In the genomic region with DNA sequence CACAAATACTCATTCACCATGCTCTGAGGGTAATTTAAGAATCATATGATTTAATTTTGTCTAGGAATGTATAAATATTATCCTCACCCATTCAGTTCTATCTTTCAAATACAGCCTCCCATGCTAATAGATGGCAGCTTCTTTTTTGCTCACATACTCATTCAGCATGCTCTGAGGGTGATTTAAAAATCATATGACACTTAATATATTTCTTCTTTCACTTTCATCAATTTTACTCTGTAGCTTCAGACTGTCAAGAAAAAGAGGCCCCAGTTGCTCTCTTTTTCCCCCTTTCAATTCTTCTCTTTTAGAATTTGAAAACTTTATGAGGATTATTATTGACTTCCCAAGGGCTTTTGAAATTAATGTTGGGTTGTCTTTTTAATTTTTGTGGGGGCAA, we compare ENCODE assay signal across 30 cellular contexts.
"Had no signal": no experiment of that assay in that cellular context is flagged by ENCODE, and none has a peak within 500 bp of the region (broad histone marks: within the 10 kb centered on the region; RNA-seq: fewer than 3 reads in every experiment).

No MANE protein-coding gene starts in this region.

- DNase-seq: activated B cell treated with CpG ODN at 0.5 μM for 24 hours; activated CD4-positive, alpha-beta T cell treated with anti-CD3 and anti-CD28 coated beads for 48 hours; activated CD4-positive, alpha-beta T cell treated with anti-CD3 and anti-CD28 coated beads, Interleukin-2, amount 50 U/mL, for 1 hour; activated CD4-positive, alpha-beta T cell treated with anti-CD3 and anti-CD28 coated beads, Interleukin-2, amount 50 U/mL, for 48 hours; activated CD8-positive, alpha-beta memory T cell treated with anti-CD3 and anti-CD28 coated beads for 24 hours; activated CD8-positive, alpha-beta T cell treated with anti-CD3 and anti-CD28 coated beads for 36 hours; activated effector memory CD4-positive, alpha-beta T cell treated with Interleukin-2 at 50 U/mL for 16 hours; activated gamma-delta T cell treated with Interleukin-2 at 50 U/mL for 16 hours; activated naive CD4-positive, alpha-beta T cell treated with anti-CD3 and anti-CD28 coated beads, Interleukin-2, amount 50 U/mL, for 16 hours; activated naive CD4-positive, alpha-beta T cell treated with Interleukin-2 at 50 U/mL for 16 hours; activated naive CD8-positive, alpha-beta T cell treated with anti-CD3 and anti-CD28 coated beads, Interleukin-2, amount 50 U/mL, for 24 hours; activated T-cell treated with anti-CD3 and anti-CD28 coated beads, Interleukin-2, amount 50 U/mL, for 4 hours; adrenal gland; amygdala; aorta; body of pancreas; central memory CD4-positive, alpha-beta T cell; cerebellar nuclear complex; colonic mucosa; effector CD8-positive, alpha-beta T cell; endodermal cell; foreskin fibroblast; head of caudate nucleus; T-helper 1 cell; T-helper 17 cell; T1000; WERI-Rb-1 had no signal

- H3K36me3 ChIP-seq: adrenal gland, colonic mucosa, WERI-Rb-1 had no signal

- ATAC-seq: activated CD4-positive, CD25-positive, alpha-beta regulatory T cell treated with anti-CD3 and anti-CD28 coated beads, Interleukin-2, amount 50 U/mL, for 24 hours; activated CD8-positive, alpha-beta T cell treated with anti-CD3 and anti-CD28 coated beads for 36 hours; activated naive CD8-positive, alpha-beta T cell treated with anti-CD3 and anti-CD28 coated beads, Interleukin-2, amount 50 U/mL, for 24 hours; activated T-cell treated with anti-CD3 and anti-CD28 coated beads, Interleukin-2, amount 50 U/mL, for 4 hours; activated T-helper 17 cell treated with anti-CD3 and anti-CD28 coated beads, Interleukin-2, amount 50 U/mL, for 72 hours; body of pancreas; esophagus mucosa; T-helper 17 cell had no signal

- H3K27me3 ChIP-seq: adrenal gland, body of pancreas, colonic mucosa had no signal

- H3K4me3 ChIP-seq: adrenal gland, body of pancreas, colonic mucosa had no signal

- H3K4me1 ChIP-seq: adrenal gland, body of pancreas, colonic mucosa had no signal

- H3K9me3 ChIP-seq: adrenal gland, body of pancreas, colonic mucosa had no signal

- H3K27ac ChIP-seq: adrenal gland, body of pancreas, colonic mucosa, WERI-Rb-1 had no signal
